Comparison of ENCODE assay signal across 8 cellular contexts in the genomic region with DNA sequence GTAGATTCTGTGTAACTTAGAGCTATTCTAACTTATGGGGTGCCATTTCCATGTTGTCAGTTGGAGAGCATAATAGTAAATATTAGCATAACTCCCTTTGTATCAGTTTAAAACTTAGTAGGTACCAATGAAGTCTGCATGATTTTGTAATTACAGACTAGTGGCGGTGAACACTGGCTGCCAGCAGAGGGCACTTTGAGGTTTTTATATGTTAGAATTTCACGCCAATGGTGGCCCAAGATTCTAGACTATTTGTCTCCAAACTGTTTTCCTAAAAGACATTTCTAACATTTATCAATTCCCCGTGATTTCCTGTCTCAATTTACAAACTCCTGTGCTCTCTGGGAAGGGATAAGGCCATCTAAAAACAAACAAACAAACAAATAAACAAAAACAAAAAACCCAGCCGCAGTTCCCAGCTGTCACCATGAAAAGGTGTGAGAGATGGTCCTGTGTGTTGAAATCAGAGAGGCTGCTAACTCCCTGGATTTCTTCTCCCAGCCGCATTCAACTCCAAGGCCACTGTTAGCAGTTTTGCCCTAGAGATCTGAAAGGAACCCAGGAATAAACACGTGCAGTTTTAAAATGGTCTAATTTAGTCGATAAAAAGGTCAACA. TPM values are rescaled to one million over a fixed set of nuclear protein-coding genes. Genes with fewer than 3 reads are reported as not detected.
DNase-seq lines count a peak whose midpoint lies in the region; ATAC-seq and TF ChIP-seq lines count a peak whose summit lies in the region.

No MANE protein-coding gene starts in this region.

- CTCF ChIA-PET in BJ (lab: Yijun Ruan, JAX) = interaction anchor here (0.6 to 3.7 kb wide), 10 partner anchors 16 to 670 kb away, joined by 3 to 16 read pairs (median 4); a partner anchor contains a TSS

- H3K4me3 ChIP-seq in BJ (ENCODE audit: low read depth, low read length) (no peak overlapping the region), upper lobe of right lung (no peak overlapping the region)

- H3K36me3 ChIP-seq in BJ (ENCODE audit: control insufficient read depth, insufficient read depth, low read length) (no peaks in the 10 kb centered on the region), upper lobe of right lung (no peaks in the 10 kb centered on the region)

- no peak overlapping the region for H3K27ac ChIP-seq in upper lobe of right lung

- ATAC-seq in left lobe of liver (peak; percentile 80), upper lobe of right lung (peak; percentile 66)

- POLR2A ChIA-PET in BJ (lab: Charles Lee) = no interaction called here

- intact Hi-C loops in upper lobe of right lung (cut with DNase I) = no loop called here

- H3K27me3 ChIP-seq in BJ (ENCODE audit: control insufficient read depth, insufficient read depth, low read length) = no peaks in the 10 kb centered on the region
- no peaks in the 10 kb centered on the region for H3K27me3 ChIP-seq in upper lobe of right lung

- in situ Hi-C loops in GM13976 (cut with MboI; ENCODE audit: low sequenced_read_pairs, unreplicated experiment) = loop anchor here (10.0 to 25.0 kb wide), 3 partner anchors 181 to 679 kb away; no protein-coding TSS in a partner anchor

- TF ChIP-seq CTCF in BJ (IDR thresholded peaks at IDR 0.05; ENCODE audit: insufficient read depth, low read depth, low read length) (peak; percentile 71), GM13976 (IDR thresholded peaks at IDR 0.05; ENCODE audit: borderline replicate concordance, control extremely low read depth, extremely low read depth, insufficient read depth, missing control alignments) (peak; percentile 66), upper lobe of right lung (IDR thresholded peaks at IDR 0.05) (peak; percentile 68)

- no peak for DNase-seq in BJ (ENCODE audit: low read depth)
- DNase-seq in GM13976 (ENCODE audit: low spot score) = peak; percentile 45
- peak; percentile 90 for DNase-seq in NCI-H2107 treated with DMSO at 0.1 percent for 48 hours (lab: John Stamatoyannopoulos, UW; ENCODE audit: unreplicated experiment)
- peak; percentile 19 for DNase-seq in amniotic epithelial cell (ENCODE audit: low read depth)
- DNase-seq in left lobe of liver (ENCODE audit: low spot score) = no peak
- DNase-seq in upper lobe of right lung = no peak
- no peak for DNase-seq in effector CD4-positive, alpha-beta T cell
- DNase-seq in GOT3 (lab: John Stamatoyannopoulos, UW) = no peak

- no peaks in the 10 kb centered on the region for H3K9me3 ChIP-seq in upper lobe of right lung

- H3K4me1 ChIP-seq in upper lobe of right lung = peaks cover 7% of the 10 kb centered on the region

RNA-seq across cellular contexts. Expression of a gene that starts 57.6 kb away (rescaled TPM):
- polyA plus RNA-seq in BJ (2011; rRNA removed) = 2.5 and 6.4 TPM in 2 replicates
- 0.98 and 1.6 TPM in 2 replicates for polyA minus RNA-seq in BJ (2011; rRNA and poly(A)+ RNA removed)
- total RNA-seq in left lobe of liver (2.8 TPM), upper lobe of right lung (7.0 TPM)

Comparison
In these comparisons a context has a peak if more than half of its experiments do, and no peak if none do; other contexts are left out.
1. DNase-seq: peak in GM13976 (single experiment), NCI-H2107 treated with DMSO at 0.1 percent for 48 hours (single experiment) and amniotic epithelial cell (single experiment); none in BJ (single experiment), left lobe of liver (single experiment), upper lobe of right lung (single experiment), effector CD4-positive, alpha-beta T cell (single experiment) and GOT3 (single experiment).
2. Peak in every context shown above with its lines, with median percentiles within 50 percentile points of each other: CTCF ChIP-seq.